Comparison of ENCODE assay signal across 18 cellular contexts in genomic region chr11:35152575-35152974, GRCh38. TPM values are rescaled to one million over a fixed set of nuclear protein-coding genes. Genes with fewer than 3 reads are reported as not detected.
DNase-seq lines count a peak whose midpoint lies in the region; ATAC-seq, FAIRE-seq and TF ChIP-seq lines count a peak whose summit lies in the region.
"Had no signal": no experiment of that assay in that cellular context is flagged by ENCODE, and none has a peak within 500 bp of the region (broad histone marks: within the 10 kb centered on the region; RNA-seq: fewer than 3 reads in every experiment).

No MANE protein-coding gene starts in this region.

- H4K91ac ChIP-seq in H1 (replicated peaks; ENCODE audit: insufficient read length, low read length), result no peak overlapping the region

- H3K79me1 ChIP-seq in H1 (ENCODE audit: low read depth, low read length), result no peaks in the 10 kb centered on the region

- H3K27me3 ChIP-seq in Panc1 (ENCODE audit: control insufficient read depth, insufficient read depth, low read length) (no peaks in the 10 kb centered on the region), H1 (replicated peaks in 1 of 4; ENCODE audit: control insufficient read depth in 3 of 4, extremely low read depth in 1 of 4, insufficient read depth in 3 of 4, low read length in 3 of 4) (no peaks in the 10 kb centered on the region), stomach (no peaks in the 10 kb centered on the region)
- H3K27me3 ChIP-seq: testis had no signal

- H3K27ac ChIP-seq in Panc1 (ENCODE audit: low read length) (peak overlapping the region; percentile 97), H1 (ENCODE audit: low read depth, low read length) (no peak overlapping the region), stomach (peak overlapping the region in 3 of 5 donors; percentile 22 to 49 (median 38))
- H3K27ac ChIP-seq: parathyroid adenoma, testis had no signal

- H2BK120ac ChIP-seq in H1 (replicated peaks; ENCODE audit: low read depth, low read length), result no peak overlapping the region

- TF ChIP-seq EP300 in H1 (IDR thresholded peaks at IDR 0.05; ENCODE audit: borderline replicate concordance in 1 of 2, low read depth in 2 of 2, low read length in 2 of 2) (no peak), stomach (IDR thresholded peaks at IDR 0.05) (no peak)

- CTCF ChIA-PET in Panc1 (lab: Charles Lee) (interaction anchor here (0.7 kb wide), 1 partner anchor 141 kb away, joined by 3 read pairs; no protein-coding TSS in a partner anchor), H1 (lab: Charles Lee; ENCODE audit: partially characterized antibody) (interaction anchor here (0.6 to 1.6 kb wide), 5 partner anchors 9 to 157 kb away, joined by 3 to 5 read pairs (median 3); no protein-coding TSS in a partner anchor)

- H4K5ac ChIP-seq in H1 (ENCODE audit: insufficient read length, low read depth, low read length), result no peak overlapping the region

- TF ChIP-seq CTCF in Panc1 (IDR thresholded peaks at IDR 0.05) (no peak), H1 (IDR thresholded peaks at IDR 0.05; ENCODE audit: control extremely low read depth in 1 of 3, insufficient read depth in 1 of 3, low read depth in 1 of 3, low read length in 3 of 3) (no peak), stomach (IDR thresholded peaks at IDR 0.05) (no peak)

- no peak overlapping the region for H2AK5ac ChIP-seq in H1 (ENCODE audit: low read depth, low read length)

- peaks cover 62% of the 10 kb centered on the region for H3K36me3 Mint-ChIP-seq in activated naive CD4-positive, alpha-beta T cell treated with anti-CD3 and anti-CD28 coated beads, Interleukin-2, amount 50 U/mL, for 24 hours

- H2BK5ac ChIP-seq in H1 (ENCODE audit: low read depth, low read length), result no peak overlapping the region

- FAIRE-seq in H1 (lab: Jason Lieb, UNC), result no peak
- FAIRE-seq: endometrium had no signal

- no peaks in the 10 kb centered on the region for H3K27me3 Mint-ChIP-seq in activated naive CD4-positive, alpha-beta T cell treated with anti-CD3 and anti-CD28 coated beads, Interleukin-2, amount 50 U/mL, for 24 hours

- H3K79me2 ChIP-seq in H1 (ENCODE audit: control insufficient read depth in 1 of 2, insufficient read depth in 2 of 2, low read length in 2 of 2), result no peaks in the 10 kb centered on the region

- H4K8ac ChIP-seq in H1 (ENCODE audit: extremely low read depth, insufficient read depth, low read length), result no peak overlapping the region

- TF ChIP-seq RAD21 in H1 (IDR thresholded peaks at IDR 0.05 in 1 of 2, conservative IDR thresholded peaks at IDR 0.05 in 1 of 2; ENCODE audit: low read depth in 2 of 2, low read length in 2 of 2), result no peak

- H3K23me2 ChIP-seq in H1 (ENCODE audit: low read depth, low read length), result peaks cover 1% of the 10 kb centered on the region; the same call in 1 of the 2 replicates

- H3K4me1 ChIP-seq in Panc1 (ENCODE audit: control insufficient read depth, insufficient read depth, low read length) (peaks cover 100% of the 10 kb centered on the region), H1 (replicated peaks in 1 of 4; ENCODE audit: control insufficient read depth in 3 of 4, insufficient read depth in 4 of 4, low read length in 3 of 4) (peaks cover 0 to 10% (median 6%) of the 10 kb centered on the region in 4 experiments; a peak in 6 of 7 replicates), stomach (peaks cover 11 to 94% (median 39%) of the 10 kb centered on the region in 4 donors)
- H3K4me1 ChIP-seq: parathyroid adenoma, testis had no signal

- no peak overlapping the region for H3K4me2 ChIP-seq in H1 (ENCODE audit: insufficient read depth in 1 of 2, low read depth in 2 of 2, low read length in 2 of 2)

- H3K9me3 ChIP-seq in Panc1 (ENCODE audit: control insufficient read depth, insufficient read depth, low read depth, low read length) (no peaks in the 10 kb centered on the region), H1 (ENCODE audit: insufficient read depth in 2 of 2, low read depth in 1 of 2, low read length in 1 of 2) (no peaks in the 10 kb centered on the region), stomach (no peaks in the 10 kb centered on the region)
- H3K9me3 ChIP-seq: testis had no signal

- H4K20me1 ChIP-seq in H1 (replicated peaks in 1 of 2; ENCODE audit: control insufficient read depth in 1 of 2, insufficient read depth in 2 of 2, low read length in 2 of 2), result no peaks in the 10 kb centered on the region

- peak; percentile 12 for ATAC-seq in Panc1
- ATAC-seq in GM21717 (IDR thresholded peaks at IDR 0.05; ENCODE audit: unreplicated experiment), result no peak
- ATAC-seq: left colon had no signal

- H3K27ac Mint-ChIP-seq in activated naive CD4-positive, alpha-beta T cell treated with anti-CD3 and anti-CD28 coated beads, Interleukin-2, amount 50 U/mL, for 24 hours, result peak overlapping the region; percentile 89

- H3K4me1 Mint-ChIP-seq in activated naive CD4-positive, alpha-beta T cell treated with anti-CD3 and anti-CD28 coated beads, Interleukin-2, amount 50 U/mL, for 24 hours, result peaks cover 98% of the 10 kb centered on the region

- no peak overlapping the region for H3K18ac ChIP-seq in H1 (ENCODE audit: extremely low read depth, low read length)

- BruUV-seq in Panc1 (replicated peaks; lab: Mats Ljungman, UMichigan), result no TSS peak

- H3K4me3 Mint-ChIP-seq in activated naive CD4-positive, alpha-beta T cell treated with anti-CD3 and anti-CD28 coated beads, Interleukin-2, amount 50 U/mL, for 24 hours, result peak overlapping the region; percentile 69

- intact Hi-C loops in Panc1 (cut with micrococcal nuclease; ENCODE audit: unreplicated experiment) (no loop called here), stomach (cut with DNase I; ENCODE audit: low total_unique reads) (no loop called here)

- no peak for TF ChIP-seq POLR2A in H1 (IDR thresholded peaks at IDR 0.05; ENCODE audit: control extremely low read depth in 1 of 2, low read depth in 2 of 2, low read length in 2 of 2)
- no peak for TF ChIP-seq POLR2A in stomach (IDR thresholded peaks at IDR 0.05)

- H3K23ac ChIP-seq in H1 (ENCODE audit: insufficient read length), result no peak overlapping the region

- no peak overlapping the region for H3K14ac ChIP-seq in H1 (ENCODE audit: insufficient read length)

- H2BK20ac ChIP-seq in H1 (ENCODE audit: low read length), result no peak overlapping the region

- POLR2A ChIA-PET in Panc1 (lab: Charles Lee), result no interaction called here
- POLR2A ChIA-PET in H1 (lab: Charles Lee; ENCODE audit: partially characterized antibody), result interaction anchor here (2.0 kb wide), 1 partner anchor 13 kb away, joined by 10 read pairs; the partner anchor contains the start of gene CD44

- no peak overlapping the region for H3K56ac ChIP-seq in H1 (replicated peaks; ENCODE audit: insufficient read length, low read depth, low read length)

- no peak for DNase-seq in activated naive CD4-positive, alpha-beta T cell treated with anti-CD3 and anti-CD28 coated beads, Interleukin-2, amount 50 U/mL, for 16 hours
- DNase-seq in Panc1 (ENCODE audit: low read depth, low spot score) (no peak), H1 (ENCODE audit: low read depth in 1 of 2, low spot score in 2 of 2) (no peak), stomach (no peak), mucosa of gallbladder (ENCODE audit: low spot score) (no peak), NCI-H2227 (lab: John Stamatoyannopoulos, UW; ENCODE audit: unreplicated experiment) (no peak)
- DNase-seq: activated CD8-positive, alpha-beta memory T cell treated with anti-CD3 and anti-CD28 coated beads, Interleukin-2, amount 50 U/mL, for 4 hours; amniotic stem cell; left colon; NCI-H1694; NCI-H446 treated with DMSO at 0.1 percent for 48 hours; Right ventricle myocardium superior; T-helper 2 cell; testis had no signal

- in situ Hi-C loops in Panc1 (cut with HindIII; ENCODE audit: low pct_unique_long_range_greater_than_20kb, low sequenced_read_pairs), result no loop called here

- H2BK12ac ChIP-seq in H1 (ENCODE audit: low read depth, low read length), result 0 out of 2 replicates have a peak overlapping the region, but pooled peaks have one; percentile 35

- no peak overlapping the region for H2BK15ac ChIP-seq in H1 (ENCODE audit: low read length)

- peaks cover 17% of the 10 kb centered on the region for H3K36me3 ChIP-seq in Panc1 (ENCODE audit: control insufficient read depth, insufficient read depth, low read length)
- no peaks in the 10 kb centered on the region for H3K36me3 ChIP-seq in H1 (ENCODE audit: control insufficient read depth in 2 of 4, insufficient read depth in 4 of 4, low read length in 3 of 4)
- peaks cover 0 to 22% (median 0%) of the 10 kb centered on the region in 4 donors for H3K36me3 ChIP-seq in stomach

- H2AFZ ChIP-seq in H1 (ENCODE audit: low read length), result no peak overlapping the region
- H2AFZ ChIP-seq: parathyroid adenoma had no signal

- peaks cover 9% of the 10 kb centered on the region for H3K9me3 Mint-ChIP-seq in activated naive CD4-positive, alpha-beta T cell treated with anti-CD3 and anti-CD28 coated beads, Interleukin-2, amount 50 U/mL, for 24 hours

- H3K4ac ChIP-seq in H1 (replicated peaks; ENCODE audit: insufficient read length, low read depth, low read length), result no peak overlapping the region

- 86% methylated on average over 3 of the region's 3 CpGs; no CpG with 5 or more reads in 1 of the 2 experiments for WGBS in H1 (ENCODE audit: extremely low coverage in 1 of 2, insufficient coverage in 1 of 2, insufficient read length in 1 of 2, insufficient replicate concordance in 2 of 2, low coverage in 1 of 2, low lambda C conversion rate in 2 of 2, missing lambda C conversion rate in 1 of 2), 2 experiments
- 88 to 97% (median 92%) methylated on average over 3 of the region's 3 CpGs for WGBS in stomach, 5 donors

- H3K4me3 ChIP-seq in Panc1 (ENCODE audit: low read depth in 2 of 2, low read length in 2 of 2), result peak overlapping the region in 1 of 2 experiments; percentile 26; a peak in 2 of 4 replicates
- no peak overlapping the region for H3K4me3 ChIP-seq in H1 (ENCODE audit: extremely low read depth in 1 of 4, insufficient read depth in 2 of 4, low read depth in 3 of 4, low read length in 4 of 4)
- H3K4me3 ChIP-seq in stomach, result no peak overlapping the region
- H3K4me3 ChIP-seq: testis had no signal

- no peak overlapping the region for H3K9ac ChIP-seq in H1 (replicated peaks in 1 of 4; ENCODE audit: extremely low read depth in 1 of 4, low read depth in 3 of 4, low read length in 3 of 4)
- H3K9ac ChIP-seq: parathyroid adenoma had no signal

TF ChIP-seq in H1, 55 proteins besides CTCF, POLR2A, EP300 and RAD21 (continues in another document):
- TF ChIP-seq CREB1 (IDR thresholded peaks at IDR 0.05), result no peak

RNA-seq across cellular contexts. Expression of gene CD44, which starts 13.6 kb away (rescaled TPM):
- total RNA-seq in Panc1 (2021; ENCODE audit: unreplicated experiment) (1,819 TPM), stomach (100 to 1,000 TPM in 3 of 5 donors, 10 to 100 TPM in 2; 47.5 to 229 (median 176) TPM), mucosa of gallbladder (356 TPM)
- polyA plus RNA-seq in Panc1 (2012; ENCODE audit: insufficient read length), result 1,270 TPM
- 11.8 and 13.4 TPM in 2 replicates for total RNA-seq in H1 (2021; fragmentation: NEBNext Ultra II Directional; extraction: Animal tissue kit (Norgen Biotek cat#: 25700))
- polyA plus RNA-seq in H1 (2011; rRNA removed) (9.9 and 13.7 TPM in 2 replicates), stomach (100 to 1,000 TPM in 1 of 3 donors, 10 to 100 TPM in 2; 52.4 to 125 (median 65.5) TPM)
- 8.9 TPM for polyA plus RNA-seq in H1 (2011; cell fraction: cytosol; rRNA removed)
- polyA plus RNA-seq in H1 (2011; cell fraction: nucleus; rRNA removed), result 13.7 TPM
- 10.0 to 13.9 TPM (median 12.5 TPM) in 4 replicates for polyA plus RNA-seq in H1 (2012, experiment 1 of 2)
- 4.9 TPM for polyA plus RNA-seq in H1 (2012, experiment 2 of 2)
- polyA plus RNA-seq in H1 (2013, experiment 1 of 2), result 18.4 TPM
- polyA plus RNA-seq in H1 (2013, experiment 2 of 2), result 22.9 TPM
- polyA minus RNA-seq in H1 (2011; rRNA and poly(A)+ RNA removed), result 18.6 and 28.2 TPM in 2 replicates
- polyA minus RNA-seq in H1 (2011; cell fraction: cytosol; rRNA and poly(A)+ RNA removed), result 9.8 TPM
- polyA minus RNA-seq in H1 (2011; cell fraction: nucleus; rRNA and poly(A)+ RNA removed), result 25.2 TPM
